Comparison of ENCODE assay signal across 8 cellular contexts in genomic region chr16:30997887-30998711, GRCh38. TPM values are rescaled to one million over a fixed set of nuclear protein-coding genes. Genes with fewer than 3 reads are reported as not detected.
DNase-seq lines count a peak whose midpoint lies in the region; ATAC-seq and TF ChIP-seq lines count a peak whose summit lies in the region.

No MANE protein-coding gene starts in this region.

- peaks cover 3% of the 10 kb centered on the region for H3K4me1 Mint-ChIP-seq in CD4-positive, alpha-beta T cell (ENCODE audit: low read depth)
- peaks cover 26% of the 10 kb centered on the region for H3K4me1 Mint-ChIP-seq in nephron

- H3K9me3 Mint-ChIP-seq in CD4-positive, alpha-beta T cell: no peaks in the 10 kb centered on the region
- no peaks in the 10 kb centered on the region for H3K9me3 Mint-ChIP-seq in nephron

- no peak for ATAC-seq in CD4-positive, alpha-beta T cell (ENCODE audit: poor library complexity)
- ATAC-seq in HG02970 (IDR thresholded peaks at IDR 0.05; ENCODE audit: low FRiP score, unreplicated experiment): no peak

- DNase-seq in CD4-positive, alpha-beta T cell: no peak
- peak; percentile 26 for DNase-seq in NCI-H69 (lab: John Stamatoyannopoulos, UW)
- DNase-seq in epidermal melanocyte (ENCODE audit: insufficient read length, low spot score): peak; percentile 67
- no peak for DNase-seq in globus pallidus (ENCODE audit: low spot score)
- DNase-seq in effector CD8-positive, alpha-beta T cell (lab: John Stamatoyannopoulos, UW): no peak
- DNase-seq in NCI-H146 (lab: John Stamatoyannopoulos, UW): no peak

- POLR2A ChIA-PET in CD4-positive, alpha-beta T cell (lab: Charles Lee): interaction anchor here (0.7 to 1.3 kb wide), 6 partner anchors 13 to 461 kb away, joined by 3 to 5 read pairs (median 4); partner anchors contain the start of genes ARMC5, HSD3B7 and KAT8

- H3K27me3 Mint-ChIP-seq in CD4-positive, alpha-beta T cell: no peaks in the 10 kb centered on the region
- H3K27me3 Mint-ChIP-seq in nephron (ENCODE audit: low read depth): peaks cover 9% of the 10 kb centered on the region

- no peak overlapping the region for H3K27ac ChIP-seq in CD4-positive, alpha-beta T cell (ENCODE audit: low read depth, low read length)

- no peaks in the 10 kb centered on the region for H3K9me3 ChIP-seq in CD4-positive, alpha-beta T cell (ENCODE audit: control insufficient read depth, low read length)

- H3K4me3 Mint-ChIP-seq in CD4-positive, alpha-beta T cell: peak overlapping the region; percentile 54
- H3K4me3 Mint-ChIP-seq in nephron: peak overlapping the region; percentile 57 to 62 (median 58)

- H3K27me3 ChIP-seq in CD4-positive, alpha-beta T cell (ENCODE audit: control insufficient read depth, insufficient read depth, low read length): no peaks in the 10 kb centered on the region

- CTCF ChIA-PET in CD4-positive, alpha-beta T cell (lab: Charles Lee): interaction anchor here (1.0 to 1.3 kb wide), 4 partner anchors 13 to 184 kb away, joined by 3 to 4 read pairs (median 3); no protein-coding TSS in a partner anchor

- no peak for TF ChIP-seq CTCF in CD4-positive, alpha-beta T cell (IDR thresholded peaks at IDR 0.05)
- no peak for TF ChIP-seq CTCF in nephron (IDR thresholded peaks at IDR 0.05; ENCODE audit: unreplicated experiment in 3 of 3)

- H3K36me3 Mint-ChIP-seq in CD4-positive, alpha-beta T cell (ENCODE audit: low read depth): no peaks in the 10 kb centered on the region
- H3K36me3 Mint-ChIP-seq in nephron (ENCODE audit: low read depth): peaks cover 4% of the 10 kb centered on the region

- intact Hi-C loops in CD4-positive, alpha-beta T cell (cut with DNase I, micrococcal nuclease): loop anchor here (1.0 to 2.0 kb wide), 2 partner anchors 37 to 144 kb away; no protein-coding TSS in a partner anchor

- H3K27ac Mint-ChIP-seq in CD4-positive, alpha-beta T cell: no peak overlapping the region
- no peak overlapping the region for H3K27ac Mint-ChIP-seq in nephron

RNA-seq across cellular contexts. Expression of gene STX1B, which starts 12.3 kb away (rescaled TPM):
- total RNA-seq in CD4-positive, alpha-beta T cell: 1 to 10 TPM; 2.9 to 3.1 TPM

RNA-seq across cellular contexts. Expression of gene HSD3B7, which starts 13.1 kb away (rescaled TPM):
- under 1 TPM in 1 of 2 experiments, not detected in 1; 0.11 TPM for total RNA-seq in CD4-positive, alpha-beta T cell

RNA-seq across cellular contexts. Expression of gene STX4, which starts 35.3 kb away (rescaled TPM):
- 10 to 100 TPM; 54.1 to 55.2 TPM for total RNA-seq in CD4-positive, alpha-beta T cell

RNA-seq across cellular contexts. Expression of gene SETD1A, which starts 40.5 kb away (rescaled TPM):
- total RNA-seq in CD4-positive, alpha-beta T cell: 10 to 100 TPM; 40.1 to 41.2 TPM

RNA-seq across cellular contexts. Expression of gene ORAI3, which starts 49.2 kb away (rescaled TPM):
- total RNA-seq in CD4-positive, alpha-beta T cell: 1 to 10 TPM; 3.0 to 4.5 TPM

Comparison
In these comparisons a context has a peak if more than half of its experiments do, and no peak if none do; other contexts are left out.
1. DNase-seq: peak in NCI-H69 (single experiment) and epidermal melanocyte (single experiment); none in CD4-positive, alpha-beta T cell (0 of 10), globus pallidus (single experiment), effector CD8-positive, alpha-beta T cell (single experiment) and NCI-H146 (single experiment).